In the genomic region with DNA sequence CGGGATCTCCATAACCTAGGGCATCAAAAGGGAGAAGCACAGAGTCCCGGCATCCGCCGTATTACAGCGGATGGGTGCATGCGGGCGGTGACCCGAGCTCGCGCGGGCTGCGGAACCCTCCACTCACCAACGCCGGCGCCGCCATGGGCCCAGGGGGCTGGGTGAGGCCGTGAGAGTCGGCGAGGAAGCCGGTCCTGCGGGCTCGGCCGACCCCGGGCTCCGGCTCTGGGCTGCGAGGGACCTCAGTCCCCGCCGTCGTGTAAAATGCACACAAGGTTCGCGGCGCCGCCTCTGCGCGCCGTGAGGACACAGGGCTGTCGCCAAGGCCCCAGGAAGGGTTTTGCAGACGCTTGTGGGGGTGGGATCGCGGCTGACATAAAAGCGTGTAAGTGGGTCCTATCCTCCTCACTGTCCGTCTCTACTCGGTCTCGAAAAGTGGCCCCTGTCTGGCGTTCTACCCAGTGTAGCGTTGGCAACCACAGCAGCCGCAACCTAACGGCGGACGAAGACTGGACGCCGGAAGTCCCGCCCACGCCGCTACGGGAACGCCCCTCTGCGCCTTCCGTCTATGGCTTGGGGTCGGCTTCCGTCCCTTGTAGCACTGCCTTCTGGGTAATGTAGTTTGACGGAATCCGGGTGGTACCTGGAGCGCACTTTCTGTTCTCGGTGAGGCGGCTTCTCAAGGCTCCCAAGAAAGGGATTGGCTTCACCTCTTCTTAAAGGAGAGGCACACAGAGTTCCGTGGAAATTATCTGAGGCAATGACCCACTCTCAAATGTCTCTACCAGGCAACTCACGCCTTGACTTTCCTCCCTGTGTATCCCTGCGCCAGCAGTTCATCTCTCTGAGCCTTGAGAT, we compare ENCODE assay signal across 8 cellular contexts. TPM values are rescaled to one million over a fixed set of nuclear protein-coding genes. Genes with fewer than 3 reads are reported as not detected.
DNase-seq lines count a peak whose midpoint lies in the region; ATAC-seq, FAIRE-seq and TF ChIP-seq lines count a peak whose summit lies in the region.

A gene (minus strand): TSS at position 519 of the 858 bp plus-strand sequence. CDS start 374 bp downstream, at position 145.

- H3K9me3 ChIP-seq in A549, result peaks cover 80% of the 10 kb centered on the region

- no peak for TF ChIP-seq CTCF in A549 (IDR thresholded peaks at IDR 0.05)
- no peak for TF ChIP-seq CTCF in kidney epithelial cell (IDR thresholded peaks at IDR 0.05; ENCODE audit: insufficient read depth, low read length, poor library complexity, severe bottlenecking)

- TF ChIP-seq POLR2A in A549 (IDR thresholded peaks at IDR 0.05; ENCODE audit: low read length), result peak; percentile 66

- no peaks in the 10 kb centered on the region for H3K27me3 ChIP-seq in kidney epithelial cell (ENCODE audit: control insufficient read depth, insufficient read depth, low read length)

- ATAC-seq in A549 (peak; percentile 97 to 100), GM18520 (IDR thresholded peaks at IDR 0.05; ENCODE audit: unreplicated experiment) (peak; percentile 96), HG03060 (IDR thresholded peaks at IDR 0.05; ENCODE audit: low read depth, unreplicated experiment) (peak; percentile 87)
- ATAC-seq in activated CD4-positive, CD25-positive, alpha-beta regulatory T cell treated with anti-CD3 and anti-CD28 coated beads, Interleukin-2, amount 50 U/mL, for 24 hours, result peak; percentile 99

- WGBS in A549 (ENCODE audit: missing lambda C conversion rate), result 49% methylated on average over 69 of the region's 69 CpGs

- H3K36me3 ChIP-seq in kidney epithelial cell (ENCODE audit: control insufficient read depth, insufficient read depth, low read length), result no peaks in the 10 kb centered on the region

- FAIRE-seq in A549 (lab: Jason Lieb, UNC), result peak; percentile 95

- CTCF ChIA-PET in A549 (lab: Yijun Ruan, JAX), result no interaction called here

- H3K4me3 ChIP-seq in A549 (peak within 1 kb of the TSS; percentile 51), kidney epithelial cell (ENCODE audit: low read depth, low read length) (peak within 1 kb of the TSS; percentile 78)

- TF ChIP-seq RAD21 in A549 (conservative IDR thresholded peaks at IDR 0.05 in 1 of 2, IDR thresholded peaks at IDR 0.05 in 1 of 2), result no peak

- no peaks in the 10 kb centered on the region for H3K4me1 ChIP-seq in A549

- POLR2A ChIA-PET in A549 (lab: Yijun Ruan, JAX), result no interaction called here

- peak; percentile 71 to 91 for DNase-seq in A549 (ENCODE audit: low read depth in 1 of 2, low spot score in 1 of 2)
- DNase-seq in NCI-H2107 treated with DMSO at 0.1 percent for 48 hours (lab: John Stamatoyannopoulos, UW; ENCODE audit: unreplicated experiment), result peak; percentile 53
- DNase-seq in cerebellum (ENCODE audit: low spot score), result peak; percentile 93
- peak; percentile 65 for DNase-seq in kidney epithelial cell (ENCODE audit: low read depth)
- DNase-seq in stimulated activated CD4-positive, alpha-beta T cell treated with anti-CD3 and anti-CD28 coated beads, Interleukin-15, amount 100 ng/mL, for 24 hours, result peak; percentile 94

- no peak for TF ChIP-seq EP300 in A549 (IDR thresholded peaks at IDR 0.05)

- peak within 1 kb of the TSS; percentile 74 for H3K4me2 ChIP-seq in A549

- peak within 1 kb of the TSS; percentile 34 to 72; a peak in 5 of 6 replicates for H3K27ac ChIP-seq in A549

TF ChIP-seq in A549, 52 proteins besides CTCF, POLR2A, EP300 and RAD21:
- TF ChIP-seq ZC3H11A (IDR thresholded peaks at IDR 0.05) (no peak), HDAC2 (IDR thresholded peaks at IDR 0.05) (no peak), CHD4 (IDR thresholded peaks at IDR 0.05; ENCODE audit: borderline replicate concordance) (no peak), RFX5 (IDR thresholded peaks at IDR 0.05) (0 out of 2 replicates have a peak, but pooled peaks have one; percentile 26), JUN (IDR thresholded peaks at IDR 0.05) (peak in 1 of 2 experiments; percentile 67; a peak in 2 of 5 replicates), RNF2 (IDR thresholded peaks at IDR 0.05; ENCODE audit: borderline replicate concordance, low read depth) (0 out of 2 replicates have a peak, but pooled peaks have one; percentile 38)
- TF ChIP-seq, protein P1, sequence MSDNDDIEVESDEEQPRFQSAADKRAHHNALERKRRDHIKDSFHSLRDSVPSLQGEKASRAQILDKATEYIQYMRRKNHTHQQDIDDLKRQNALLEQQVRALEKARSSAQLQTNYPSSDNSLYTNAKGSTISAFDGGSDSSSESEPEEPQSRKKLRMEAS (IDR thresholded peaks at IDR 0.05), result peak; percentile 89
- TF ChIP-seq, protein P2, sequence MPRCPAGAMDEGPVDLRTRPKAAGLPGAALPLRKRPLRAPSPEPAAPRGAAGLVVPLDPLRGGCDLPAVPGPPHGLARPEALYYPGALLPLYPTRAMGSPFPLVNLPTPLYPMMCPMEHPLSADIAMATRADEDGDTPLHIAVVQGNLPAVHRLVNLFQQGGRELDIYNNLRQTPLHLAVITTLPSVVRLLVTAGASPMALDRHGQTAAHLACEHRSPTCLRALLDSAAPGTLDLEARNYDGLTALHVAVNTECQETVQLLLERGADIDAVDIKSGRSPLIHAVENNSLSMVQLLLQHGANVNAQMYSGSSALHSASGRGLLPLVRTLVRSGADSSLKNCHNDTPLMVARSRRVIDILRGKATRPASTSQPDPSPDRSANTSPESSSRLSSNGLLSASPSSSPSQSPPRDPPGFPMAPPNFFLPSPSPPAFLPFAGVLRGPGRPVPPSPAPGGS (IDR thresholded peaks at IDR 0.05), result 0 out of 3 replicates have a peak, but pooled peaks have one; percentile 35
- TF ChIP-seq, protein P3, sequence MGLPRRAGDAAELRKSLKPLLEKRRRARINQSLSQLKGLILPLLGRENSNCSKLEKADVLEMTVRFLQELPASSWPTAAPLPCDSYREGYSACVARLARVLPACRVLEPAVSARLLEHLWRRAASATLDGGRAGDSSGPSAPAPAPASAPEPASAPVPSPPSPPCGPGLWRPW (IDR thresholded peaks at IDR 0.05), result 0 out of 2 replicates have a peak, but pooled peaks have one; percentile 12
- TF ChIP-seq, protein P4, sequence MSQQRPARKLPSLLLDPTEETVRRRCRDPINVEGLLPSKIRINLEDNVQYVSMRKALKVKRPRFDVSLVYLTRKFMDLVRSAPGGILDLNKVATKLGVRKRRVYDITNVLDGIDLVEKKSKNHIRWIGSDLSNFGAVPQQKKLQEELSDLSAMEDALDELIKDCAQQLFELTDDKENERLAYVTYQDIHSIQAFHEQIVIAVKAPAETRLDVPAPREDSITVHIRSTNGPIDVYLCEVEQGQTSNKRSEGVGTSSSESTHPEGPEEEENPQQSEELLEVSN (IDR thresholded peaks at IDR 0.05; ENCODE audit: borderline replicate concordance, low read depth), result peak; percentile 87
- TF ChIP-seq, protein P5, sequence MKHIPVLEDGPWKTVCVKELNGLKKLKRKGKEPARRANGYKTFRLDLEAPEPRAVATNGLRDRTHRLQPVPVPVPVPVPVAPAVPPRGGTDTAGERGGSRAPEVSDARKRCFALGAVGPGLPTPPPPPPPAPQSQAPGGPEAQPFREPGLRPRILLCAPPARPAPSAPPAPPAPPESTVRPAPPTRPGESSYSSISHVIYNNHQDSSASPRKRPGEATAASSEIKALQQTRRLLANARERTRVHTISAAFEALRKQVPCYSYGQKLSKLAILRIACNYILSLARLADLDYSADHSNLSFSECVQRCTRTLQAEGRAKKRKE (CRISPR knock-in tag; IDR thresholded peaks at IDR 0.05; ENCODE audit: low read depth), result 0 out of 2 replicates have a peak, but pooled peaks have one; percentile 40

RNA-seq across cellular contexts. Expression of the gene that starts here (rescaled TPM):
- polyA plus RNA-seq in A549 (2011; rRNA removed) (3.5 and 3.9 TPM in 2 replicates), A549 (2017; fragmentation: RNase III; extraction: RNeasy Plus Mini Kit Qiagen cat#74134 plus additional on column Dnase treatment) (2.6 to 2.8 TPM (median 2.8 TPM) in 3 replicates)
- polyA plus RNA-seq in A549 (2012; cell fraction: cytosol; rRNA removed), result 4.3 and 4.7 TPM in 2 replicates
- 2.9 and 4.1 TPM in 2 replicates for polyA plus RNA-seq in A549 (2012; cell fraction: nucleus; rRNA removed)
- 1.5 and 1.6 TPM in 2 replicates for polyA minus RNA-seq in A549 (2011; rRNA and poly(A)+ RNA removed)
- total RNA-seq in cerebellum (11.0 TPM), kidney epithelial cell (4.6 and 7.7 TPM in 2 replicates)

Comparison
In these comparisons a context has a peak if more than half of its experiments do, and no peak if none do; other contexts are left out.
1. Peak in every context shown above with its lines: DNase-seq, ATAC-seq, H3K4me3 ChIP-seq and H3K27ac ChIP-seq.